ENCODE assay signal across 1 cellular context in the genomic region with DNA sequence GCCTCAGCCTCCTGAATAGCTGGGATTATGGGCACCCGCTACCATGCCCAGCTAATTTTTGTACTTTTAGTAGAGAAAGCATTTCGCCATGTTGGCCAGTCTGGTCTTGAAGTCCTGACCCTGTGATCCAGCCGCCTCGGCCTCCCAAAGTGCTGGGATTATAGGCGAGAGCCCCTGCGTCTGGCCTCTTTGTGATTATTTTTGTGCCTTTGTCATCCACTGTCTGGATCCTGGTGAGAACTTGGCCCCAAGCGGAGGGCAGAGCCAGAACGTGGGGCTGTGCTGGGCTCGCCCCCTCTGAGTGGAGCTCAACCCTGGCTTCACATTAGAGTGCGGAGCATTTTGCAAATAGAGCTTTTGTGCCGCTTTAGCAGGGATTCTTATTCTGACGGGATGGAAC. TPM values are rescaled to one million over a fixed set of nuclear protein-coding genes. Genes with fewer than 3 reads are reported as not detected.
"Had no signal": no experiment of that assay in that cellular context is flagged by ENCODE, and none has a peak within 500 bp of the region (broad histone marks: within the 10 kb centered on the region; RNA-seq: fewer than 3 reads in every experiment).

No MANE protein-coding gene starts in this region.

RNA-seq across cellular contexts. Expression of a gene that starts 47.6 kb away (rescaled TPM):
- total RNA-seq: left lobe of liver had no signal
